ENCODE assay signal across 12 cellular contexts in the genomic region with DNA sequence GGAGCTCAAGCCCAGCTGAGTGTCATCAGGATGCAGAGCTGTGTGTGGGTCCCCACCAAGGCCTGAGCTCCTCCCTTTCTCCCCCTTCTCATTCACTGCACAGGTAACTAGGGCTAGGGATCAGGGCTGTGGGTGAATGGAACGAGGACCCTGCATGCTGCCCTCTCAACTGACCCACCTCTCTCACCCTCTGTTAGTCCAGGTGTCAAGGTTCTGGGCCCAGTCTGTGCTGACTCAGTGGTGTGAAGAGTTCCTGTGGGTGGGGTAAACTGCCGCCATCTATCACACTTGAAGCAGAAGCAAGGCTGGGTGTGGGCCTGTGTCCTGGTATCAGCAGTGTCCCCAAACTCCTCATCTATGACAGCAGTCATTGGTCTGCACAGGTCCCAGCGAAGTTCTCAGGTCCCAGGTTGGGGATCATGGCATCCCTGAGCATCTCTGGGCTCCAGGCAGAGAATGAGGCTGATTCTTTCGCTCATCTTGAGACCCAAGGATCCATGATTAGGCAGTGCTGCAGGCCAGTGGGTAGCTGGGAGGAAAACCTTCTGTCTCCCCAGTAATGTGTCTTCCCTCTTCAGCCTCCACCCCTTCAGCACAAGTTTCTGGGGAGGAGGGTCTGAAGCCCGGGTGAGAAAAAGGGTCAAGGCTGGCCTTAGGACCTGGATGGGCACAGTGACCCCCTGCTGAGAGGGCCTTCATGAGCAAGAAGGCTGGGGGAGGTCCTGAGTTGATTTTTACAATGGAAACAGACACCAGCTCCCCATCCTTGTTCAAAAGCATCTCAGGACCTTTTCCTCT.
DNase-seq lines count a peak whose midpoint lies in the region; ATAC-seq and TF ChIP-seq lines count a peak whose summit lies in the region.
"Had no signal": no experiment of that assay in that cellular context is flagged by ENCODE, and none has a peak within 500 bp of the region (broad histone marks: within the 10 kb centered on the region; RNA-seq: fewer than 3 reads in every experiment).

No MANE protein-coding gene starts in this region.

- H3K9ac ChIP-seq in BLaER1, result 0 out of 2 replicates have a peak overlapping the region, but pooled peaks have one; percentile 13
- 0 out of 2 replicates have a peak overlapping the region, but pooled peaks have one; percentile 1 for H3K9ac ChIP-seq in DND-41 (ENCODE audit: low read depth, low read length)

- H2AFZ ChIP-seq in DND-41 (ENCODE audit: low read depth, low read length), result no peak overlapping the region

- H3K9me3 ChIP-seq in BLaER1 (peaks cover 4% of the 10 kb centered on the region; the same call in 1 of the 2 replicates), DND-41 (ENCODE audit: insufficient read depth, low read length, severe bottlenecking) (peaks cover 4% of the 10 kb centered on the region), esophagus muscularis mucosa (peaks cover 0 to 7% (median 0%) of the 10 kb centered on the region in 4 donors)
- H3K9me3 ChIP-seq: Caco-2, HAP-1 had no signal

- H4K20me1 ChIP-seq in BLaER1 (no peaks in the 10 kb centered on the region), DND-41 (ENCODE audit: insufficient read depth, low read length) (no peaks in the 10 kb centered on the region)

- H3K27ac ChIP-seq in BLaER1 (peak overlapping the region; percentile 90), DND-41 (ENCODE audit: low read length) (peak overlapping the region; percentile 72), esophagus muscularis mucosa (replicated peaks in 1 of 4) (no peak overlapping the region)

- 84% methylated on average over 3 of the region's 5 CpGs for WGBS in esophagus muscularis mucosa

- H3K27me3 ChIP-seq in BLaER1 (no peaks in the 10 kb centered on the region), DND-41 (ENCODE audit: insufficient read depth, low read length, poor library complexity) (no peaks in the 10 kb centered on the region), esophagus muscularis mucosa (peaks cover 0 to 31% (median 0%) of the 10 kb centered on the region in 4 donors)

- H3K4me2 ChIP-seq in BLaER1, result peak overlapping the region; percentile 87
- H3K4me2 ChIP-seq in DND-41 (ENCODE audit: insufficient read depth, low read length), result no peak overlapping the region

- DNase-seq in DND-41 (no peak), esophagus muscularis mucosa (ENCODE audit: extremely low spot score) (peak; percentile 74), osteocyte (ENCODE audit: extremely low spot score, unreplicated experiment) (peak; percentile 76), OCI-M1 (lab: John Stamatoyannopoulos, UW) (no peak), occipital lobe (lab: John Stamatoyannopoulos, UW) (no peak), NOMO-1 (lab: John Stamatoyannopoulos, UW; ENCODE audit: unreplicated experiment in 2 of 2) (no peak)
- DNase-seq: Caco-2; CD8-positive, alpha-beta memory T cell had no signal

- no peaks in the 10 kb centered on the region for H3K36me3 ChIP-seq in BLaER1
- no peaks in the 10 kb centered on the region for H3K36me3 ChIP-seq in DND-41 (ENCODE audit: insufficient read depth, low read length)
- H3K36me3 ChIP-seq in esophagus muscularis mucosa, result no peaks in the 10 kb centered on the region
- H3K36me3 ChIP-seq: HAP-1 had no signal

- H3K9me3 Mint-ChIP-seq in osteocyte (ENCODE audit: unreplicated experiment), result peaks cover 5% of the 10 kb centered on the region
- H3K9me3 Mint-ChIP-seq: CD8-positive, alpha-beta memory T cell had no signal

- H3K4me1 ChIP-seq in BLaER1, result peaks cover 54% of the 10 kb centered on the region
- H3K4me1 ChIP-seq in DND-41 (ENCODE audit: insufficient read depth, low read length), result peaks cover 52% of the 10 kb centered on the region
- peaks cover 0 to 9% (median 4%) of the 10 kb centered on the region in 4 donors for H3K4me1 ChIP-seq in esophagus muscularis mucosa
- H3K4me1 ChIP-seq: Caco-2, HAP-1 had no signal

- H3K27ac Mint-ChIP-seq in osteocyte (ENCODE audit: unreplicated experiment), result no peak overlapping the region
- H3K27ac Mint-ChIP-seq: CD14-positive monocyte; CD8-positive, alpha-beta memory T cell had no signal

- H3K4me1 Mint-ChIP-seq in osteocyte (ENCODE audit: unreplicated experiment), result no peaks in the 10 kb centered on the region
- H3K4me1 Mint-ChIP-seq: CD14-positive monocyte; CD8-positive, alpha-beta memory T cell had no signal

- H3K27me3 Mint-ChIP-seq in osteocyte (ENCODE audit: unreplicated experiment), result peaks cover 19% of the 10 kb centered on the region
- H3K27me3 Mint-ChIP-seq: B cell had no signal

- intact Hi-C loops in esophagus muscularis mucosa (cut with DNase I), result no loop called here

- no peak for ATAC-seq in DND-41 (ENCODE audit: insufficient read depth, low read depth)

- TF ChIP-seq CTCF in DND-41 (IDR thresholded peaks at IDR 0.05; ENCODE audit: borderline replicate concordance, extremely low read depth, low read length, poor library complexity, severe bottlenecking), result no peak
- no peak for TF ChIP-seq CTCF in esophagus muscularis mucosa (IDR thresholded peaks at IDR 0.05)
- TF ChIP-seq CTCF in osteocyte (IDR thresholded peaks at IDR 0.05), result no peak

- H3K79me2 ChIP-seq in DND-41 (ENCODE audit: insufficient read depth, low read length), result no peaks in the 10 kb centered on the region

- TF ChIP-seq EP300 in esophagus muscularis mucosa (IDR thresholded peaks at IDR 0.05), result no peak

- no peak for TF ChIP-seq POLR2A in esophagus muscularis mucosa (IDR thresholded peaks at IDR 0.05; ENCODE audit: low read depth)

- no peak overlapping the region for H3K4me3 Mint-ChIP-seq in osteocyte (ENCODE audit: unreplicated experiment)
- H3K4me3 Mint-ChIP-seq: B cell; CD14-positive monocyte; CD8-positive, alpha-beta memory T cell had no signal

- H3K4me3 ChIP-seq in BLaER1, result no peak overlapping the region
- H3K4me3 ChIP-seq in DND-41 (ENCODE audit: low read depth in 1 of 2, low read length in 2 of 2), result no peak overlapping the region
- H3K4me3 ChIP-seq in esophagus muscularis mucosa, result no peak overlapping the region
- H3K4me3 ChIP-seq: HAP-1 had no signal

- H3K36me3 Mint-ChIP-seq in osteocyte (ENCODE audit: unreplicated experiment), result no peaks in the 10 kb centered on the region
- H3K36me3 Mint-ChIP-seq: CD14-positive monocyte; CD8-positive, alpha-beta memory T cell had no signal

Comparison
In these comparisons a context has a peak if more than half of its experiments do, and no peak if none do; other contexts are left out.
1. H3K27ac ChIP-seq: peak in BLaER1 (single experiment) and DND-41 (single experiment); none in esophagus muscularis mucosa (0 of 4).
2. DNase-seq: peak in esophagus muscularis mucosa (single experiment) and osteocyte (single experiment); none in DND-41 (single experiment), OCI-M1 (single experiment), occipital lobe (single experiment) and NOMO-1 (0 of 2).